ENCODE assay signal across 12 cellular contexts in genomic region chr2:39529836-39530235, GRCh38.
"Had no signal": no experiment of that assay in that cellular context is flagged by ENCODE, and none has a peak within 500 bp of the region (broad histone marks: within the 10 kb centered on the region; RNA-seq: fewer than 3 reads in every experiment).

No MANE protein-coding gene starts in this region.

- H3K4me1 Mint-ChIP-seq: activated CD8-positive, alpha-beta memory T cell treated with anti-CD3 and anti-CD28 coated beads, Interleukin-2, amount 10 ng/mL, durations not matched to agents 7 days and 5 days; activated naive CD4-positive, alpha-beta T cell treated with anti-CD3 and anti-CD28 coated beads, Interleukin-2, amount 50 U/mL, for 24 hours; immature natural killer cell had no signal

- ATAC-seq: activated CD8-positive, alpha-beta memory T cell treated with anti-CD3 and anti-CD28 coated beads, Interleukin-2, amount 10 ng/mL, durations not matched to agents 7 days and 5 days; stimulated activated memory B cell treated with anti-CD40 and anti-IgM and Interleukin-4, amounts not matched to agents 10 μg/mL and 1 μg/mL and 100 μg/mL, for 72 hours had no signal

- H3K27me3 Mint-ChIP-seq: activated naive CD4-positive, alpha-beta T cell treated with anti-CD3 and anti-CD28 coated beads, Interleukin-2, amount 50 U/mL, for 24 hours; activated T-cell treated with anti-CD3 and anti-CD28 coated beads, Interleukin-2, amount 50 U/mL, for 24 hours; stimulated activated memory B cell treated with anti-CD40 and anti-IgM and Interleukin-4, amounts not matched to agents 10 μg/mL and 1 μg/mL and 100 μg/mL, for 72 hours had no signal

- H3K27ac ChIP-seq: coronary artery, WERI-Rb-1 had no signal

- H3K4me3 ChIP-seq: coronary artery had no signal

- H3K4me3 Mint-ChIP-seq: activated CD4-positive, alpha-beta memory T cell treated with anti-CD3 and anti-CD28 coated beads for 36 hours; activated CD8-positive, alpha-beta memory T cell treated with anti-CD3 and anti-CD28 coated beads, Interleukin-2, amount 10 ng/mL, durations not matched to agents 7 days and 5 days; activated naive CD4-positive, alpha-beta T cell treated with anti-CD3 and anti-CD28 coated beads, Interleukin-2, amount 50 U/mL, for 24 hours; activated T-cell treated with anti-CD3 and anti-CD28 coated beads, Interleukin-2, amount 50 U/mL, for 24 hours; immature natural killer cell; stimulated activated memory B cell treated with anti-CD40 and anti-IgM and Interleukin-4, amounts not matched to agents 10 μg/mL and 1 μg/mL and 100 μg/mL, for 72 hours; T-helper 1 cell treated with Interleukin-12 subunit alpha and Interleukin-12 subunit beta and Interleukin-4 antibody, amounts not matched to agents 30 μg/mL and 1 μg/mL, for 36 hours had no signal

- H3K27ac Mint-ChIP-seq: activated CD4-positive, alpha-beta memory T cell treated with anti-CD3 and anti-CD28 coated beads for 36 hours; activated CD8-positive, alpha-beta memory T cell treated with anti-CD3 and anti-CD28 coated beads, Interleukin-2, amount 10 ng/mL, durations not matched to agents 7 days and 5 days; activated naive CD4-positive, alpha-beta T cell treated with anti-CD3 and anti-CD28 coated beads, Interleukin-2, amount 50 U/mL, for 24 hours; activated T-cell treated with anti-CD3 and anti-CD28 coated beads, Interleukin-2, amount 50 U/mL, for 24 hours; immature natural killer cell; stimulated activated memory B cell treated with anti-CD40 and anti-IgM and Interleukin-4, amounts not matched to agents 10 μg/mL and 1 μg/mL and 100 μg/mL, for 72 hours; T-helper 1 cell treated with Interleukin-12 subunit alpha and Interleukin-12 subunit beta and Interleukin-4 antibody, amounts not matched to agents 30 μg/mL and 1 μg/mL, for 36 hours had no signal

- H3K36me3 Mint-ChIP-seq: activated CD4-positive, alpha-beta memory T cell treated with anti-CD3 and anti-CD28 coated beads for 36 hours; activated CD8-positive, alpha-beta memory T cell treated with anti-CD3 and anti-CD28 coated beads, Interleukin-2, amount 10 ng/mL, durations not matched to agents 7 days and 5 days; activated naive CD4-positive, alpha-beta T cell treated with anti-CD3 and anti-CD28 coated beads, Interleukin-2, amount 50 U/mL, for 24 hours; immature natural killer cell; stimulated activated memory B cell treated with anti-CD40 and anti-IgM and Interleukin-4, amounts not matched to agents 10 μg/mL and 1 μg/mL and 100 μg/mL, for 72 hours had no signal

- H3K9me3 Mint-ChIP-seq: activated CD4-positive, alpha-beta memory T cell treated with anti-CD3 and anti-CD28 coated beads for 36 hours; activated naive CD4-positive, alpha-beta T cell treated with anti-CD3 and anti-CD28 coated beads, Interleukin-2, amount 50 U/mL, for 24 hours; activated T-cell treated with anti-CD3 and anti-CD28 coated beads, Interleukin-2, amount 50 U/mL, for 24 hours; immature natural killer cell; stimulated activated memory B cell treated with anti-CD40 and anti-IgM and Interleukin-4, amounts not matched to agents 10 μg/mL and 1 μg/mL and 100 μg/mL, for 72 hours; T-helper 1 cell treated with Interleukin-12 subunit alpha and Interleukin-12 subunit beta and Interleukin-4 antibody, amounts not matched to agents 30 μg/mL and 1 μg/mL, for 36 hours had no signal

- H3K36me3 ChIP-seq: WERI-Rb-1 had no signal

- DNase-seq: activated CD4-positive, alpha-beta memory T cell treated with anti-CD3 and anti-CD28 coated beads for 36 hours; activated CD8-positive, alpha-beta memory T cell treated with anti-CD3 and anti-CD28 coated beads, Interleukin-2, amount 10 ng/mL, durations not matched to agents 7 days and 5 days; activated T-cell treated with anti-CD3 and anti-CD28 coated beads, Interleukin-2, amount 50 U/mL, for 24 hours; central memory CD4-positive, alpha-beta T cell; head of caudate nucleus; immature natural killer cell; stimulated activated CD4-positive, alpha-beta T cell treated with anti-CD3 and anti-CD28 coated beads, Interleukin-2, amount 100 ng/mL, for 48 hours; WERI-Rb-1 had no signal
